26 cellular contexts compared by ENCODE assay signal in genomic region chr1:18328803-18329202, GRCh38.
"Had no signal": no experiment of that assay in that cellular context is flagged by ENCODE, and none has a peak within 500 bp of the region (broad histone marks: within the 10 kb centered on the region; RNA-seq: fewer than 3 reads in every experiment).

No MANE protein-coding gene starts in this region.

- ATAC-seq: effector memory CD8-positive, alpha-beta T cell; gastrocnemius medialis; left lobe of liver; naive thymus-derived CD4-positive, alpha-beta T cell; right lobe of liver; stimulated activated naive CD8-positive, alpha-beta T cell treated with anti-CD3 and anti-CD28 coated beads, Interleukin-15, amount 100 ng/mL, for 72 hours; upper lobe of right lung had no signal

- H3K4me3 ChIP-seq: coronary artery, gastrocnemius medialis, lung, neural progenitor cell, right lobe of liver, suprapubic skin, transverse colon, upper lobe of right lung, uterus had no signal

- H3K9me3 ChIP-seq: gastrocnemius medialis, right lobe of liver, suprapubic skin, transverse colon, upper lobe of right lung, uterus had no signal

- H3K27ac ChIP-seq: coronary artery, gastrocnemius medialis, neural progenitor cell, parathyroid adenoma, right lobe of liver, suprapubic skin, transverse colon, upper lobe of right lung, uterus had no signal

- H3K27me3 ChIP-seq: neural progenitor cell, right lobe of liver had no signal

- H3K4me1 ChIP-seq: gastrocnemius medialis, parathyroid adenoma, right lobe of liver, upper lobe of right lung, uterus had no signal

- H3K36me3 Mint-ChIP-seq: memory B cell; naive thymus-derived CD4-positive, alpha-beta T cell; neural progenitor cell had no signal

- H3K4me1 Mint-ChIP-seq: memory B cell; naive thymus-derived CD4-positive, alpha-beta T cell; stimulated activated naive CD8-positive, alpha-beta T cell treated with anti-CD3 and anti-CD28 coated beads, Interleukin-15, amount 100 ng/mL, for 72 hours had no signal

- H3K36me3 ChIP-seq: gastrocnemius medialis, neural progenitor cell, right lobe of liver, suprapubic skin, transverse colon, upper lobe of right lung, uterus had no signal

- H3K4me3 Mint-ChIP-seq: effector memory CD8-positive, alpha-beta T cell; memory B cell; naive thymus-derived CD4-positive, alpha-beta T cell; nephron; neural progenitor cell; stimulated activated naive CD8-positive, alpha-beta T cell treated with anti-CD3 and anti-CD28 coated beads, Interleukin-15, amount 100 ng/mL, for 72 hours had no signal

- DNase-seq: dermis blood vessel endothelial cell; effector memory CD8-positive, alpha-beta T cell; foreskin fibroblast; gastrocnemius medialis; head of caudate nucleus; midbrain; naive thymus-derived CD4-positive, alpha-beta T cell; right lobe of liver; small intestine; stimulated activated CD4-positive, alpha-beta T cell treated with anti-CD3 and anti-CD28 coated beads, Interleukin-15, amount 100 ng/mL, for 24 hours; stimulated activated CD4-positive, alpha-beta T cell treated with anti-CD3 and anti-CD28 coated beads, Interleukin-4, amount 100 ng/mL, for 1 hour; stimulated activated CD8-positive, alpha-beta memory T cell treated with anti-CD3 and anti-CD28 coated beads, Interleukin-4, amount 100 ng/mL, for 48 hours; stimulated activated naive CD4-positive, alpha-beta T cell; stimulated activated naive CD8-positive, alpha-beta T cell treated with anti-CD3 and anti-CD28 coated beads, Interleukin-15, amount 100 ng/mL, for 72 hours; transverse colon; upper lobe of right lung; uterus had no signal

- H3K27ac Mint-ChIP-seq: effector memory CD8-positive, alpha-beta T cell; memory B cell; naive thymus-derived CD4-positive, alpha-beta T cell; nephron; neural progenitor cell; progenitor cell of endocrine pancreas; stimulated activated naive CD8-positive, alpha-beta T cell treated with anti-CD3 and anti-CD28 coated beads, Interleukin-15, amount 100 ng/mL, for 72 hours had no signal

- H3K9me3 Mint-ChIP-seq: effector memory CD8-positive, alpha-beta T cell; memory B cell; naive thymus-derived CD4-positive, alpha-beta T cell; neural progenitor cell; stimulated activated naive CD8-positive, alpha-beta T cell treated with anti-CD3 and anti-CD28 coated beads, Interleukin-15, amount 100 ng/mL, for 72 hours had no signal
